Comparison of ENCODE assay signal across 14 cellular contexts in the genomic region with DNA sequence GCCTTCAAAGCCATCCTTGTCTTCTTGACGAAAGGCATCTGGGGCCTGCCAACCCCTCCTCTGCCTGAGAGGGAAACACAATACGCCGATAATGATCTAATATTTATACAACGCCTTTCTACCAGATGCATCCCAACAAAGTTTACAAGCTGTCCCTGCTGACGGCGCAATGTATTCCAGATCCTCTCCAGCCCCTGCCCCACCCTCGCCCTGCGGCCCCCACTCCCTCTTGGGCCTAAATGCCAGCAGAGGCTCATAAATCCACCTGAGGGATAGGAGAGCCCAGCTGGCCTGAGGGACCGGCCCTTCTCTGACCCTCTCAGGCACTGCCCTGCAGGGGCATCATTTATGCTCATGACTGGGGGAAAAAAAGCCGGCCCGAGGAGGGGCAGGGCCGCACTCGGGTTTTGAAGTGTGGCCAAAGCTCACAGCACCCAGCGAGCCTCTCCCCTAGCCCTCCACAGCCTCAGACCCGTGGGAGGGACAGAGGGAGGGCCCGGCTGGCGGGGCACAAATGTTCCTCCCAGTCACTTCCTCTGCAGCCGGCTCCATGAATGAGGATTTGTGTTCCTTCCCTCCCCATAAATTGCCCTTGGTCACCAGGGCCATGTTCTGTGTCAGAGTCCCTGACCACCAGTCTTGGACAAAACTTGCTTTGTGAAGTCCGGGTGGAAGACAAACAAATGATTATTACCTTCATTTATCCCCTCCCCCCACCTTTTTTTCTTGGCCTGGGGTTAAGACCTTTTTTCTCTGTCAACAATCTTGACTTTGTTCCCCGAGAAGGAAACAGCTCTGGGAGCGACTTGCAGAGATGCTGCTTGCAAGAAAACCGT.
DNase-seq lines count a peak whose midpoint lies in the region; ATAC-seq lines count a peak whose summit lies in the region.
"Had no signal": no experiment of that assay in that cellular context is flagged by ENCODE, and none has a peak within 500 bp of the region (broad histone marks: within the 10 kb centered on the region; RNA-seq: fewer than 3 reads in every experiment).

No MANE protein-coding gene starts in this region.

- H2BK15ac ChIP-seq in neuronal stem cell (ENCODE audit: low read length) = no peak overlapping the region

- H3K27ac ChIP-seq in BLaER1 (peak overlapping the region; percentile 30; the same call in 1 of the 2 replicates), neuronal stem cell (replicated peaks; ENCODE audit: low read length) (no peak overlapping the region)
- H3K27ac ChIP-seq: cardiac muscle cell, HL-60 had no signal

- H2BK120ac ChIP-seq in neuronal stem cell (ENCODE audit: low read depth, low read length) = no peak overlapping the region

- H3K9ac ChIP-seq in BLaER1 = no peak overlapping the region
- H3K9ac ChIP-seq in neuronal stem cell (ENCODE audit: low read depth, low read length, poor library complexity) = no peak overlapping the region

- no peak overlapping the region for H3K4ac ChIP-seq in neuronal stem cell (ENCODE audit: low read length)

- H3K9me3 ChIP-seq in BLaER1 = no peaks in the 10 kb centered on the region
- H3K9me3 ChIP-seq in neuronal stem cell (replicated peaks in 1 of 2; ENCODE audit: control insufficient read depth in 2 of 2, insufficient read depth in 1 of 2, low read depth in 1 of 2, low read length in 2 of 2) = no peaks in the 10 kb centered on the region

- H3K36me3 ChIP-seq in BLaER1 (no peaks in the 10 kb centered on the region), neuronal stem cell (replicated peaks in 1 of 2; ENCODE audit: control insufficient read depth in 2 of 2, insufficient read depth in 2 of 2, low read length in 2 of 2) (no peaks in the 10 kb centered on the region)
- H3K36me3 ChIP-seq: cardiac muscle cell had no signal

- DNase-seq in RPMI7951 (ENCODE audit: low read depth) (peak; percentile 74), cardiac septum (ENCODE audit: low spot score) (peak; percentile 75), neuronal stem cell (ENCODE audit: low spot score) (no peak)
- DNase-seq: activated T-cell treated with anti-CD3 and anti-CD28 coated beads, Interleukin-2, amount 50 U/mL, for 1 hour; naive B cell; NCI-H1092; T1000 had no signal

- H2AFZ ChIP-seq in neuronal stem cell (ENCODE audit: low read length) = peak overlapping the region; percentile 35

- intact Hi-C loops in cardiac septum (cut with DNase I) = no loop called here

- no peaks in the 10 kb centered on the region for H4K20me1 ChIP-seq in BLaER1

- no peak overlapping the region for H3K23ac ChIP-seq in neuronal stem cell (ENCODE audit: low read depth, low read length, poor library complexity)

- no peak overlapping the region for H2BK5ac ChIP-seq in neuronal stem cell (ENCODE audit: low read length)

- no peak overlapping the region for H4K8ac ChIP-seq in neuronal stem cell (ENCODE audit: low read depth, low read length)

- peak overlapping the region; percentile 17 for H3K18ac ChIP-seq in neuronal stem cell (ENCODE audit: low read length)

- no peak overlapping the region for H2BK12ac ChIP-seq in neuronal stem cell (ENCODE audit: low read length)

- no peak overlapping the region for H2AK5ac ChIP-seq in neuronal stem cell (ENCODE audit: low read depth, low read length)

- no peak overlapping the region for H3K14ac ChIP-seq in neuronal stem cell (ENCODE audit: low read length)

- H3K4me1 ChIP-seq in BLaER1 = peaks cover 21% of the 10 kb centered on the region
- H3K4me1 ChIP-seq in neuronal stem cell (ENCODE audit: control insufficient read depth in 2 of 2, insufficient read depth in 1 of 2, low read depth in 1 of 2, low read length in 2 of 2) = peaks cover 0 to 14% of the 10 kb centered on the region in 2 donors

- no CpG with 5 or more reads among the region's 22 CpGs for WGBS in neuronal stem cell (ENCODE audit: extremely low coverage in 2 of 2, insufficient read length in 2 of 2, insufficient replicate concordance in 1 of 2), 2 donors

- H3K79me1 ChIP-seq in neuronal stem cell (ENCODE audit: low read depth, low read length) = no peaks in the 10 kb centered on the region

- ATAC-seq in HG03108 (IDR thresholded peaks at IDR 0.05; ENCODE audit: unreplicated experiment) (no peak), GM18907 (IDR thresholded peaks at IDR 0.05; ENCODE audit: unreplicated experiment) (no peak), GM18498 (IDR thresholded peaks at IDR 0.05; ENCODE audit: unreplicated experiment) (no peak), HG03469 (IDR thresholded peaks at IDR 0.05; ENCODE audit: unreplicated experiment) (no peak)

- H4K91ac ChIP-seq in neuronal stem cell (ENCODE audit: low read depth, low read length, poor library complexity) = no peak overlapping the region

- H3K4me2 ChIP-seq in BLaER1 (peak overlapping the region; percentile 48), neuronal stem cell (ENCODE audit: insufficient read depth, low read length, poor library complexity, severe bottlenecking) (no peak overlapping the region)

- H3K4me3 ChIP-seq in BLaER1 = no peak overlapping the region
- no peak overlapping the region for H3K4me3 ChIP-seq in neuronal stem cell (ENCODE audit: low read length in 2 of 2)
- H3K4me3 ChIP-seq: cardiac muscle cell had no signal

- H3K27me3 ChIP-seq in BLaER1 (no peaks in the 10 kb centered on the region), neuronal stem cell (ENCODE audit: control insufficient read depth in 3 of 3, insufficient read depth in 3 of 3, low read depth in 1 of 3, low read length in 3 of 3) (peaks cover 0 to 46% (median 0%) of the 10 kb centered on the region in 3 experiments)
- H3K27me3 ChIP-seq: cardiac muscle cell had no signal
